In genomic region chr12:6554168-6554989, GRCh38 we compare ENCODE assay signal across 1 cellular context.
TF ChIP-seq lines count a peak whose summit lies in the region.

No MANE protein-coding gene starts in this region.

TF ChIP-seq in IMR-90, 13 proteins besides CTCF, POLR2A, EP300 and RAD21 (continued from another document):
- 0 out of 2 replicates have a peak, but pooled peaks have one; percentile 27 for TF ChIP-seq MXI1 (IDR thresholded peaks at IDR 0.05; ENCODE audit: borderline replicate concordance, low read depth, low read length)
- TF ChIP-seq MAZ (IDR thresholded peaks at IDR 0.05; ENCODE audit: borderline replicate concordance, low read depth, low read length): peak; percentile 16; the same call in 1 of the 2 replicates
